ENCODE assay signal across 18 cellular contexts in genomic region chrX:63050225-63050624, GRCh38.
A peak's percentile ranks its signal among the peaks of the same experiment; 100 is the strongest.
DNase-seq lines count a peak whose midpoint lies in the region; FAIRE-seq and TF ChIP-seq lines count a peak whose summit lies in the region.
"Had no signal": no experiment of that assay in that cellular context is flagged by ENCODE, and none has a peak within 500 bp of the region (broad histone marks: within the 10 kb centered on the region; RNA-seq: fewer than 3 reads in every experiment).

No MANE protein-coding gene starts in this region.

- peak; percentile 14 for TF ChIP-seq CTCF in mesothelial cell of epicardium (IDR thresholded peaks at IDR 0.05; ENCODE audit: unreplicated experiment)

- no peaks in the 10 kb centered on the region for H3K36me3 Mint-ChIP-seq in activated naive CD4-positive, alpha-beta T cell treated with anti-CD3 and anti-CD28 coated beads for 36 hours (ENCODE audit: low read depth)
- H3K36me3 Mint-ChIP-seq in mesothelial cell of epicardium: no peaks in the 10 kb centered on the region

- H3K9me3 Mint-ChIP-seq in activated naive CD4-positive, alpha-beta T cell treated with anti-CD3 and anti-CD28 coated beads for 36 hours: no peaks in the 10 kb centered on the region
- peaks cover 78% of the 10 kb centered on the region for H3K9me3 Mint-ChIP-seq in mesothelial cell of epicardium
- H3K9me3 Mint-ChIP-seq: activated naive CD8-positive, alpha-beta T cell treated with anti-CD3 and anti-CD28 coated beads, Interleukin-2, amount 50 U/mL, for 24 hours had no signal

- H3K4me1 Mint-ChIP-seq in activated naive CD4-positive, alpha-beta T cell treated with anti-CD3 and anti-CD28 coated beads for 36 hours (ENCODE audit: low read depth): no peaks in the 10 kb centered on the region
- no peaks in the 10 kb centered on the region for H3K4me1 Mint-ChIP-seq in mesothelial cell of epicardium
- H3K4me1 Mint-ChIP-seq: activated CD4-positive, alpha-beta T cell treated with anti-CD3 and anti-CD28 coated beads for 36 hours; activated naive CD8-positive, alpha-beta T cell treated with anti-CD3 and anti-CD28 coated beads, Interleukin-2, amount 50 U/mL, for 24 hours; nephron had no signal

- no peak for FAIRE-seq in GM19239 (lab: Jason Lieb, UNC)
- FAIRE-seq: D721Med had no signal

- DNase-seq in activated naive CD4-positive, alpha-beta T cell treated with anti-CD3 and anti-CD28 coated beads for 36 hours: peak; percentile 3
- DNase-seq in activated naive CD4-positive, alpha-beta T cell treated with Interleukin-2 at 50 U/mL for 16 hours: no peak
- peak; percentile 0 for DNase-seq in HT1080 (ENCODE audit: low read depth)
- peak; percentile 19 for DNase-seq in RKO (ENCODE audit: low spot score)
- no peak for DNase-seq in mesothelial cell of epicardium (ENCODE audit: low spot score in 2 of 2, unreplicated experiment in 2 of 2)
- DNase-seq in GM19239 (ENCODE audit: insufficient read length, low spot score): no peak
- DNase-seq in hepatic stellate cell (ENCODE audit: low spot score): no peak
- DNase-seq in medulla oblongata (ENCODE audit: extremely low spot score): no peak
- DNase-seq: activated CD4-positive, alpha-beta T cell treated with anti-CD3 and anti-CD28 coated beads for 36 hours; activated naive CD8-positive, alpha-beta T cell treated with anti-CD3 and anti-CD28 coated beads, Interleukin-2, amount 50 U/mL, for 24 hours; activated T-cell treated with anti-CD3 and anti-CD28 coated beads, Interleukin-2, amount 50 U/mL, for 1 hour; erythroblast; left colon; NCI-H187; retina; stimulated activated CD4-positive, alpha-beta T cell treated with anti-CD3 and anti-CD28 coated beads, Interleukin-1b, Interleukin-23, amount 100 ng/mL, for 48 hours had no signal

- no peak overlapping the region for H3K27ac Mint-ChIP-seq in activated naive CD4-positive, alpha-beta T cell treated with anti-CD3 and anti-CD28 coated beads for 36 hours
- H3K27ac Mint-ChIP-seq in mesothelial cell of epicardium: no peak overlapping the region
- H3K27ac Mint-ChIP-seq: activated CD4-positive, alpha-beta T cell treated with anti-CD3 and anti-CD28 coated beads for 36 hours; activated naive CD8-positive, alpha-beta T cell treated with anti-CD3 and anti-CD28 coated beads, Interleukin-2, amount 50 U/mL, for 24 hours; nephron had no signal

- no peak overlapping the region for H3K4me3 Mint-ChIP-seq in activated naive CD4-positive, alpha-beta T cell treated with anti-CD3 and anti-CD28 coated beads for 36 hours
- no peak overlapping the region for H3K4me3 Mint-ChIP-seq in mesothelial cell of epicardium
- H3K4me3 Mint-ChIP-seq: activated CD4-positive, alpha-beta T cell treated with anti-CD3 and anti-CD28 coated beads for 36 hours; activated naive CD8-positive, alpha-beta T cell treated with anti-CD3 and anti-CD28 coated beads, Interleukin-2, amount 50 U/mL, for 24 hours; nephron had no signal

- intact Hi-C loops in activated naive CD4-positive, alpha-beta T cell treated with anti-CD3 and anti-CD28 coated beads for 36 hours (cut with micrococcal nuclease): no loop called here

- H3K27me3 Mint-ChIP-seq in activated naive CD4-positive, alpha-beta T cell treated with anti-CD3 and anti-CD28 coated beads for 36 hours (ENCODE audit: low read depth): no peaks in the 10 kb centered on the region
- no peaks in the 10 kb centered on the region for H3K27me3 Mint-ChIP-seq in mesothelial cell of epicardium (ENCODE audit: low read depth)
- H3K27me3 Mint-ChIP-seq: activated CD4-positive, alpha-beta T cell treated with anti-CD3 and anti-CD28 coated beads for 36 hours; activated naive CD8-positive, alpha-beta T cell treated with anti-CD3 and anti-CD28 coated beads, Interleukin-2, amount 50 U/mL, for 24 hours had no signal

- CTCF ChIA-PET in activated naive CD4-positive, alpha-beta T cell treated with anti-CD3 and anti-CD28 coated beads for 36 hours (lab: Charles Lee): interaction anchor here (0.9 kb wide), 1 partner anchor 71 kb away, joined by 3 read pairs; no protein-coding TSS in a partner anchor

Comparison
In these comparisons a context has a peak if more than half of its experiments do, and no peak if none do; other contexts are left out.
1. DNase-seq: peak in activated naive CD4-positive, alpha-beta T cell treated with anti-CD3 and anti-CD28 coated beads for 36 hours (single experiment), HT1080 (single experiment) and RKO (single experiment); none in activated naive CD4-positive, alpha-beta T cell treated with Interleukin-2 at 50 U/mL for 16 hours (single experiment), mesothelial cell of epicardium (0 of 2), GM19239 (single experiment), hepatic stellate cell (single experiment) and medulla oblongata (single experiment).